8 cellular contexts compared by ENCODE assay signal in the genomic region with DNA sequence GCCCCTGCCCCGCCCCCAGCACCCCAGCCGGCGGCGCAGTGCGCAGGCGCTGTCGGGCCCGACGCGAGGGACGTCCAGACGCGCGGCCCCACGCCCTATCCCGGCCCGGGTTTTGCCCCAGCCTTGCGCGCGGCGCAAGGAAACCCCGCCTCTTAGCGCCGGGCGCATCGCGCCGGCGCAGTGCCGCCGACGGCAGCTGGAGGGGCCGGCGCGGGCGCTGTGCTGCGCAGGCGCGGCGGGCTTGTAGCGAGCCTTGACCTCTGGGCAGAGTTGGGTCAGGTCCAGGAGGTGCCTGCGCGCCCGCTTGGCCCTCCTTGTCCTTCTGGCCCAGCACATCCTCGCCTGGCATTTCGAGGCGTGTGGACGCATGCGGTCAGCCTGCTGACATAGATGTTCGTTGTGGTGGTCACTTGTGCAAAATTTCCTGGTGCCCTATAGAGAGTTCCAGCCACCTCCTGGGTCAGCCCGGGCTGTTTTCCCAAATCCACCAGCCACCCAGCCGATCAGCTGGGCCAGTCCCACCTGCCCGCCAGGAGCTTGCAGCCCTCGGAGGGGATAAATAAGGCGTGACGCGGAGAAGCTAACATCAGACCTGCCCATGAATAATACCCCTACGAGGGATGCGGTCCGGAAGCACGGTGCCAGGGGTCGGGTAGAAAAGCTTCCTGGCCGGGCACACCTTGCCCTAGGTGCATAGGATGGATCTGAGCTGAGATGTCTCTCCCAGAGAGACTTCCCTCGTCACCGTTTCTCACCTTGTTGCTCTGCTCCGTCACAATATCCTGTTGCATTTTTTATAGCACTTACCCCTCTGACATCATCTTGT. TPM values are rescaled to one million over a fixed set of nuclear protein-coding genes. Genes with fewer than 3 reads are reported as not detected.
DNase-seq lines count a peak whose midpoint lies in the region; ATAC-seq lines count a peak whose summit lies in the region.

No MANE protein-coding gene starts in this region.

- H3K27me3 Mint-ChIP-seq in IgD-negative memory B cell = no peaks in the 10 kb centered on the region
- H3K27me3 Mint-ChIP-seq in activated T-cell treated with anti-CD3 and anti-CD28 coated beads, Interleukin-2, amount 50 U/mL, for 24 hours = no peaks in the 10 kb centered on the region

- H3K36me3 Mint-ChIP-seq in IgD-negative memory B cell = no peaks in the 10 kb centered on the region
- H3K36me3 Mint-ChIP-seq in activated T-cell treated with anti-CD3 and anti-CD28 coated beads, Interleukin-2, amount 50 U/mL, for 24 hours (ENCODE audit: low read depth) = peaks cover 44% of the 10 kb centered on the region

- H3K4me3 Mint-ChIP-seq in IgD-negative memory B cell = peak overlapping the region; percentile 82 to 97 (median 94)
- H3K4me3 Mint-ChIP-seq in activated T-cell treated with anti-CD3 and anti-CD28 coated beads, Interleukin-2, amount 50 U/mL, for 24 hours = peak overlapping the region; percentile 92

- ATAC-seq in GM21576 (IDR thresholded peaks at IDR 0.05; ENCODE audit: unreplicated experiment) (peak; percentile 85), esophagus mucosa (peak; percentile 98)

- peak; percentile 83 for DNase-seq in DMS153 (lab: John Stamatoyannopoulos, UW)
- DNase-seq in OCI-M2 (lab: John Stamatoyannopoulos, UW; ENCODE audit: unreplicated experiment) = peak; percentile 37
- DNase-seq in activated T-cell treated with anti-CD3 and anti-CD28 coated beads, Interleukin-2, amount 50 U/mL, for 24 hours = peak; percentile 96
- peak; percentile 94 for DNase-seq in myocyte (ENCODE audit: low read depth)
- DNase-seq in stimulated activated CD8-positive, alpha-beta memory T cell treated with anti-CD3 and anti-CD28 coated beads, Interleukin-7, amount 100 ng/mL, for 24 hours (ENCODE audit: low read depth) = peak; percentile 80

- H3K4me1 Mint-ChIP-seq in IgD-negative memory B cell = peaks cover 37 to 50% (median 45%) of the 10 kb centered on the region in 3 donors
- H3K4me1 Mint-ChIP-seq in activated T-cell treated with anti-CD3 and anti-CD28 coated beads, Interleukin-2, amount 50 U/mL, for 24 hours (ENCODE audit: low read depth) = peaks cover 57% of the 10 kb centered on the region

- H3K27ac Mint-ChIP-seq in IgD-negative memory B cell = peak overlapping the region; percentile 85 to 95 (median 94)
- peak overlapping the region; percentile 96 for H3K27ac Mint-ChIP-seq in activated T-cell treated with anti-CD3 and anti-CD28 coated beads, Interleukin-2, amount 50 U/mL, for 24 hours

- H3K9me3 Mint-ChIP-seq in IgD-negative memory B cell = no peaks in the 10 kb centered on the region
- H3K9me3 Mint-ChIP-seq in activated T-cell treated with anti-CD3 and anti-CD28 coated beads, Interleukin-2, amount 50 U/mL, for 24 hours = no peaks in the 10 kb centered on the region

RNA-seq across cellular contexts. Expression of a gene that starts 0.4 kb away (rescaled TPM):
- 36.5 TPM for polyA plus RNA-seq in IgD-negative memory B cell
- 62.5 TPM for total RNA-seq in esophagus mucosa
- 68.3 and 74.2 TPM in 2 replicates for total RNA-seq in myocyte
- polyA plus RNA-seq in myocyte (2012) = 30.6 TPM

RNA-seq across cellular contexts. Expression of a gene that starts 10.9 kb away (rescaled TPM):
- polyA plus RNA-seq in IgD-negative memory B cell = 103 TPM
- total RNA-seq in esophagus mucosa = 60.8 TPM
- 24.7 and 29.0 TPM in 2 replicates for total RNA-seq in myocyte
- 134 TPM for polyA plus RNA-seq in myocyte (2012)

RNA-seq across cellular contexts. Expression of a gene that starts 23.8 kb away (rescaled TPM):
- polyA plus RNA-seq in IgD-negative memory B cell = 7.8 TPM
- total RNA-seq in esophagus mucosa (not detected), myocyte (not detected in 2 replicates)
- 0.08 TPM for polyA plus RNA-seq in myocyte (2012)

RNA-seq across cellular contexts. Expression of a gene that starts 36.0 kb away (rescaled TPM):
- polyA plus RNA-seq in IgD-negative memory B cell = 34.7 TPM
- 23.8 TPM for total RNA-seq in esophagus mucosa
- total RNA-seq in myocyte = 69.6 and 74.7 TPM in 2 replicates
- polyA plus RNA-seq in myocyte (2012) = 311 TPM

Comparison
In these comparisons a context has a peak if more than half of its experiments do, and no peak if none do; other contexts are left out.
1. Peak in every context shown above with its lines: DNase-seq and ATAC-seq.
2. DNase-seq: peak in every context shown above with its lines; median percentile 96 in activated T-cell treated with anti-CD3 and anti-CD28 coated beads, Interleukin-2, amount 50 U/mL, for 24 hours; 94 in myocyte; 83 in DMS153; 80 in stimulated activated CD8-positive, alpha-beta memory T cell treated with anti-CD3 and anti-CD28 coated beads, Interleukin-7, amount 100 ng/mL, for 24 hours; 37 in OCI-M2.